ENCODE assay signal across 23 cellular contexts in genomic region chr4:113495790-113496189, GRCh38.
"Had no signal": no experiment of that assay in that cellular context is flagged by ENCODE, and none has a peak within 500 bp of the region (broad histone marks: within the 10 kb centered on the region; RNA-seq: fewer than 3 reads in every experiment).

No MANE protein-coding gene starts in this region.

- ATAC-seq: activated naive CD4-positive, alpha-beta T cell treated with anti-CD3 and anti-CD28 coated beads, Interleukin-2, amount 50 U/mL, for 72 hours; activated T-helper 17 cell treated with anti-CD3 and anti-CD28 coated beads, Interleukin-2, amount 50 U/mL, for 72 hours; T-cell had no signal

- H3K27me3 Mint-ChIP-seq: activated B cell treated with CpG ODN at 0.5 μM for 24 hours; activated CD4-positive, alpha-beta memory T cell treated with anti-CD3 and anti-CD28 coated beads, Interleukin-2, amount 10 ng/mL, durations not matched to agents 7 days and 5 days; activated T-helper 17 cell treated with anti-CD3 and anti-CD28 coated beads, Interleukin-2, amount 50 U/mL, for 72 hours; T-cell had no signal

- H3K27ac ChIP-seq: SK-N-MC had no signal

- DNase-seq: activated B cell treated with CpG ODN at 0.5 μM for 24 hours; activated CD4-positive, alpha-beta memory T cell treated with anti-CD3 and anti-CD28 coated beads, Interleukin-2, amount 10 ng/mL, durations not matched to agents 7 days and 5 days; activated CD4-positive, alpha-beta T cell treated with anti-CD3 and anti-CD28 coated beads, Interleukin-2, amount 50 U/mL, for 1 hour; activated gamma-delta T cell; activated T-cell treated with anti-CD3 and anti-CD28 coated beads for 4 hours; activated T-cell treated with anti-CD3 and anti-CD28 coated beads, Interleukin-2, amount 50 U/mL, for 48 hours; anterior cingulate cortex; central memory CD4-positive, alpha-beta T cell; Kasumi-1; KBM-7; NCI-H1048; NCI-H146; NCI-H187 treated with DMSO at 0.1 percent for 48 hours; NCI-H2171 treated with DMSO at 0.1 percent for 48 hours; NCI-H226; NCI-H526; NCI-H774; T-cell; T-helper 2 cell; T1000 had no signal

- H3K4me3 ChIP-seq: SK-N-MC had no signal

- H3K4me3 Mint-ChIP-seq: activated B cell treated with CpG ODN at 0.5 μM for 24 hours; activated CD4-positive, alpha-beta memory T cell treated with anti-CD3 and anti-CD28 coated beads, Interleukin-2, amount 10 ng/mL, durations not matched to agents 7 days and 5 days; activated T-helper 17 cell treated with anti-CD3 and anti-CD28 coated beads, Interleukin-2, amount 50 U/mL, for 72 hours; T-cell had no signal

- H3K27ac Mint-ChIP-seq: activated B cell treated with CpG ODN at 0.5 μM for 24 hours; activated CD4-positive, alpha-beta memory T cell treated with anti-CD3 and anti-CD28 coated beads, Interleukin-2, amount 10 ng/mL, durations not matched to agents 7 days and 5 days; activated T-helper 17 cell treated with anti-CD3 and anti-CD28 coated beads, Interleukin-2, amount 50 U/mL, for 72 hours; T-cell had no signal

- H3K9me3 Mint-ChIP-seq: activated B cell treated with CpG ODN at 0.5 μM for 24 hours; activated T-helper 17 cell treated with anti-CD3 and anti-CD28 coated beads, Interleukin-2, amount 50 U/mL, for 72 hours had no signal

- H3K4me1 Mint-ChIP-seq: activated B cell treated with CpG ODN at 0.5 μM for 24 hours; activated CD4-positive, alpha-beta memory T cell treated with anti-CD3 and anti-CD28 coated beads, Interleukin-2, amount 10 ng/mL, durations not matched to agents 7 days and 5 days; activated T-helper 17 cell treated with anti-CD3 and anti-CD28 coated beads, Interleukin-2, amount 50 U/mL, for 72 hours; T-cell had no signal
